ENCODE assay signal across 7 cellular contexts in genomic region chr7:154299736-154300135, GRCh38.
"Had no signal": no experiment of that assay in that cellular context is flagged by ENCODE, and none has a peak within 500 bp of the region (broad histone marks: within the 10 kb centered on the region; RNA-seq: fewer than 3 reads in every experiment).

No MANE protein-coding gene starts in this region.

- H3K27ac ChIP-seq: GM23248, HL-60 had no signal

- H3K4me3 ChIP-seq: GM23248 had no signal

- DNase-seq: GM23248, GOT3, H9, HCEC 1CT, KBM-7 had no signal

- ATAC-seq: HepG2 had no signal

- H3K9ac ChIP-seq: GM23248 had no signal

- H2AFZ ChIP-seq: GM23248 had no signal
